In the genomic region with DNA sequence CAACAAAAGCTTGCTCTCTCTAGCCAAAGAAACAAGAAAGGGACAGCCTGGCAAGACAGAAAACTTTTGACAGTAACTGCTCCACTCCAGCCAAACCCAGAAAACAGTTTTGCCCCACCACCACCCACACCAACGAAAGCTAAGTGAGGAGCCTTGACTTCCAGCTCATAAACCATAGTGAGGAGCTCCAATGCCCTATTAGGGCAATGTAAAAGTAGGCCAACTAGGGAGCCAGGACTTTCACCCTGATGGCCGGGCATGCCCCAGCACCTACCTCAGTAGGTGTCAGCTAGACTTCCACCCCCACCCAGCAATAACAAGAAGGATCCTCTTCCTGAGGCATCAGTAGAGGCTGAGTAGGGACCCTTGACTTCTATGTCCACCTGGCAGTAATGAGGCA, we compare ENCODE assay signal across 17 cellular contexts. TPM values are rescaled to one million over a fixed set of nuclear protein-coding genes. Genes with fewer than 3 reads are reported as not detected.
DNase-seq lines count a peak whose midpoint lies in the region; ATAC-seq, FAIRE-seq and TF ChIP-seq lines count a peak whose summit lies in the region.
"Had no signal": no experiment of that assay in that cellular context is flagged by ENCODE, and none has a peak within 500 bp of the region (broad histone marks: within the 10 kb centered on the region; RNA-seq: fewer than 3 reads in every experiment).

No MANE protein-coding gene starts in this region.

- TF ChIP-seq POLR2A in H1 (IDR thresholded peaks at IDR 0.05; ENCODE audit: control extremely low read depth in 1 of 2, low read depth in 2 of 2, low read length in 2 of 2) = no peak

- H3K36me3 Mint-ChIP-seq in Caco-2 (ENCODE audit: insufficient read depth, unreplicated experiment) (peaks cover 63% of the 10 kb centered on the region), H9 (ENCODE audit: insufficient read depth in 1 of 3, low read depth in 3 of 3) (peaks cover 12 to 38% (median 32%) of the 10 kb centered on the region in 3 experiments)
- H3K36me3 Mint-ChIP-seq in naive thymus-derived CD4-positive, alpha-beta T cell = peaks cover 11 to 37% (median 22%) of the 10 kb centered on the region in 5 donors

- DNase-seq in Caco-2 = no peak
- no peak for DNase-seq in H9
- no peak for DNase-seq in H1 (ENCODE audit: low read depth in 1 of 2, low spot score in 2 of 2)
- DNase-seq in naive thymus-derived CD4-positive, alpha-beta T cell = no peak
- no peak for DNase-seq in tibial artery
- no peak for DNase-seq in DMS153 (lab: John Stamatoyannopoulos, UW)
- DNase-seq: heart right ventricle, kidney, MV-4-11, NCI-H2081 treated with DMSO at 0.1 percent for 48 hours, NCI-H526 treated with DMSO at 0.1 percent for 48 hours, PC-9, psoas muscle had no signal

- H4K5ac ChIP-seq in H9 (ENCODE audit: insufficient read length, low read depth, low read length) = no peak overlapping the region
- no peak overlapping the region for H4K5ac ChIP-seq in H1 (ENCODE audit: insufficient read length, low read depth, low read length)

- H3K4me2 ChIP-seq in H9 (ENCODE audit: insufficient read depth, insufficient read length, low read length) = no peak overlapping the region
- H3K4me2 ChIP-seq in H1 (ENCODE audit: insufficient read depth in 1 of 2, low read depth in 2 of 2, low read length in 2 of 2) = no peak overlapping the region
- H3K4me2 ChIP-seq: PC-9 had no signal

- TF ChIP-seq RAD21 in H1 (IDR thresholded peaks at IDR 0.05 in 1 of 2, conservative IDR thresholded peaks at IDR 0.05 in 1 of 2; ENCODE audit: low read depth in 2 of 2, low read length in 2 of 2) = no peak

- no peak overlapping the region for H2BK20ac ChIP-seq in H9 (ENCODE audit: low read depth, low read length, poor library complexity, severe bottlenecking)
- no peak overlapping the region for H2BK20ac ChIP-seq in H1 (ENCODE audit: low read length)

- no peak overlapping the region for H2BK120ac ChIP-seq in H9 (ENCODE audit: low read depth, low read length, poor library complexity, severe bottlenecking)
- H2BK120ac ChIP-seq in H1 (replicated peaks; ENCODE audit: low read depth, low read length) = no peak overlapping the region

- no peak overlapping the region for H2AK5ac ChIP-seq in H9 (ENCODE audit: insufficient read length, low read length)
- H2AK5ac ChIP-seq in H1 (ENCODE audit: low read depth, low read length) = no peak overlapping the region

- TF ChIP-seq CTCF in Caco-2 (IDR thresholded peaks at IDR 0.05; ENCODE audit: insufficient read depth in 1 of 2, low read depth in 1 of 2, low read length in 1 of 2, severe bottlenecking in 1 of 2, unreplicated experiment in 1 of 2) (no peak), H9 (conservative IDR thresholded peaks at IDR 0.05) (no peak), H1 (IDR thresholded peaks at IDR 0.05; ENCODE audit: control extremely low read depth in 1 of 3, insufficient read depth in 1 of 3, low read depth in 1 of 3, low read length in 3 of 3) (no peak), tibial artery (IDR thresholded peaks at IDR 0.05) (no peak)

- no CpG with 5 or more reads among the region's 2 CpGs for WGBS in H9 (ENCODE audit: extremely low coverage, insufficient read length, low lambda C conversion rate)
- 94% methylated on average over 2 of the region's 2 CpGs; no CpG with 5 or more reads in 1 of the 2 experiments for WGBS in H1 (ENCODE audit: extremely low coverage in 1 of 2, insufficient coverage in 1 of 2, insufficient read length in 1 of 2, insufficient replicate concordance in 2 of 2, low coverage in 1 of 2, low lambda C conversion rate in 2 of 2, missing lambda C conversion rate in 1 of 2), 2 experiments

- H3K56ac ChIP-seq in H9 (ENCODE audit: insufficient read length, low read depth, low read length) (no peak overlapping the region), H1 (replicated peaks; ENCODE audit: insufficient read length, low read depth, low read length) (no peak overlapping the region)

- H3K79me2 ChIP-seq in H9 (ENCODE audit: insufficient read depth, low read length) (peaks cover 8% of the 10 kb centered on the region; the same call in 1 of the 2 replicates), H1 (ENCODE audit: control insufficient read depth in 1 of 2, insufficient read depth in 2 of 2, low read length in 2 of 2) (peaks cover 0 to 62% of the 10 kb centered on the region in 2 experiments; a peak in 3 of 4 replicates)

- H2BK12ac ChIP-seq in H9 (ENCODE audit: insufficient read length, low read depth, low read length) = no peak overlapping the region
- H2BK12ac ChIP-seq in H1 (ENCODE audit: low read depth, low read length) = peak overlapping the region; percentile 31; the same call in 1 of the 2 replicates

- H3K9me3 ChIP-seq in Caco-2 (no peaks in the 10 kb centered on the region), H9 (ENCODE audit: control insufficient read depth, low read depth, low read length) (no peaks in the 10 kb centered on the region), H1 (ENCODE audit: insufficient read depth in 2 of 2, low read depth in 1 of 2, low read length in 1 of 2) (no peaks in the 10 kb centered on the region), tibial artery (no peaks in the 10 kb centered on the region)
- no peaks in the 10 kb centered on the region for H3K9me3 ChIP-seq in naive thymus-derived CD4-positive, alpha-beta T cell (ENCODE audit: control insufficient read depth in 2 of 3, low read length in 3 of 3)
- H3K9me3 ChIP-seq: heart right ventricle, psoas muscle had no signal

- H3K36me3 ChIP-seq in Caco-2 (ENCODE audit: control insufficient read depth, insufficient read depth, low read length) = no peaks in the 10 kb centered on the region
- peaks cover 3 to 37% (median 18%) of the 10 kb centered on the region in 4 experiments; a peak in 7 of 8 replicates for H3K36me3 ChIP-seq in H1 (ENCODE audit: control insufficient read depth in 2 of 4, insufficient read depth in 4 of 4, low read length in 3 of 4)
- H3K36me3 ChIP-seq in naive thymus-derived CD4-positive, alpha-beta T cell (ENCODE audit: control insufficient read depth in 2 of 3, insufficient read depth in 3 of 3, low read length in 3 of 3) = peaks cover 0 to 3% (median 0%) of the 10 kb centered on the region in 3 experiments
- H3K36me3 ChIP-seq in tibial artery = peaks cover 12 to 21% (median 20%) of the 10 kb centered on the region in 3 donors

- TF ChIP-seq EP300 in H1 (IDR thresholded peaks at IDR 0.05; ENCODE audit: borderline replicate concordance in 1 of 2, low read depth in 2 of 2, low read length in 2 of 2) = no peak

- no peaks in the 10 kb centered on the region for H3K27me3 Mint-ChIP-seq in Caco-2 (ENCODE audit: insufficient read depth, unreplicated experiment)
- no peaks in the 10 kb centered on the region for H3K27me3 Mint-ChIP-seq in H9 (ENCODE audit: low read depth)
- H3K27me3 Mint-ChIP-seq in naive thymus-derived CD4-positive, alpha-beta T cell = no peaks in the 10 kb centered on the region

- no peak overlapping the region for H3K4ac ChIP-seq in H9 (ENCODE audit: low read depth, low read length)
- H3K4ac ChIP-seq in H1 (replicated peaks; ENCODE audit: insufficient read length, low read depth, low read length) = no peak overlapping the region

- no peaks in the 10 kb centered on the region for H3K27me3 ChIP-seq in Caco-2 (replicated peaks; ENCODE audit: control insufficient read depth, insufficient read depth, low read length)
- H3K27me3 ChIP-seq in H9 (ENCODE audit: insufficient read depth, low read length) = no peaks in the 10 kb centered on the region
- no peaks in the 10 kb centered on the region for H3K27me3 ChIP-seq in H1 (replicated peaks in 1 of 4; ENCODE audit: control insufficient read depth in 3 of 4, extremely low read depth in 1 of 4, insufficient read depth in 3 of 4, low read length in 3 of 4)
- no peaks in the 10 kb centered on the region for H3K27me3 ChIP-seq in naive thymus-derived CD4-positive, alpha-beta T cell (ENCODE audit: control insufficient read depth in 2 of 2, insufficient read depth in 2 of 2, low read length in 2 of 2)
- H3K27me3 ChIP-seq in tibial artery = no peaks in the 10 kb centered on the region
- H3K27me3 ChIP-seq: heart right ventricle had no signal

- H3K23me2 ChIP-seq in H9 (ENCODE audit: insufficient read length, low read depth, low read length, poor library complexity, severe bottlenecking) = no peaks in the 10 kb centered on the region
- H3K23me2 ChIP-seq in H1 (ENCODE audit: low read depth, low read length) = no peaks in the 10 kb centered on the region

- H2BK15ac ChIP-seq in H9 (ENCODE audit: low read depth, low read length) (no peak overlapping the region), H1 (ENCODE audit: low read length) (no peak overlapping the region)

- no peak overlapping the region for H3K23ac ChIP-seq in H9 (ENCODE audit: insufficient read length, low read depth, low read length)
- H3K23ac ChIP-seq in H1 (ENCODE audit: insufficient read length) = no peak overlapping the region

- CTCF ChIA-PET in Caco-2 (lab: Charles Lee) (no interaction called here), H1 (lab: Charles Lee; ENCODE audit: partially characterized antibody) (interaction anchor here (1.0 to 1.6 kb wide), 2 partner anchors 10 to 222 kb away, joined by 4 to 5 read pairs; no protein-coding TSS in a partner anchor)
- CTCF ChIA-PET in naive thymus-derived CD4-positive, alpha-beta T cell (lab: Charles Lee) = interaction anchor here (1.3 kb wide), 1 partner anchor 219 kb away, joined by 3 read pairs; no protein-coding TSS in a partner anchor

- H3K27ac Mint-ChIP-seq in Caco-2 (ENCODE audit: unreplicated experiment) (peak overlapping the region; percentile 65), H9 (peak overlapping the region; percentile 11 to 89 (median 77); a peak in 4 of 7 replicates)
- H3K27ac Mint-ChIP-seq in naive thymus-derived CD4-positive, alpha-beta T cell = peak overlapping the region in 6 of 9 donors; percentile 8 to 87 (median 61)

- no peak for FAIRE-seq in H1 (lab: Jason Lieb, UNC)
- FAIRE-seq: D721Med, kidney had no signal

- POLR2A ChIA-PET in Caco-2 (lab: Charles Lee) (no interaction called here), H1 (lab: Charles Lee; ENCODE audit: partially characterized antibody) (no interaction called here)
- POLR2A ChIA-PET in naive thymus-derived CD4-positive, alpha-beta T cell (lab: Charles Lee) = interaction anchor here (0.8 to 2.0 kb wide), 5 partner anchors 12 to 119 kb away, joined by 3 to 9 read pairs (median 4); no protein-coding TSS in a partner anchor

- H3K79me1 ChIP-seq in H9 (ENCODE audit: insufficient read depth, low read depth, low read length, poor library complexity, severe bottlenecking) (peaks cover 8% of the 10 kb centered on the region), H1 (ENCODE audit: low read depth, low read length) (peaks cover 5% of the 10 kb centered on the region; the same call in 1 of the 2 replicates)

- no peak overlapping the region for H4K8ac ChIP-seq in H9 (replicated peaks; ENCODE audit: insufficient read length, low read depth, low read length)
- no peak overlapping the region for H4K8ac ChIP-seq in H1 (ENCODE audit: extremely low read depth, insufficient read depth, low read length)

- H3T11ph ChIP-seq in H9 (ENCODE audit: low read length) = no peak overlapping the region

- peaks cover 67% of the 10 kb centered on the region for H3K4me1 Mint-ChIP-seq in Caco-2 (ENCODE audit: low read depth, unreplicated experiment)
- H3K4me1 Mint-ChIP-seq in H9 = peaks cover 2 to 7% of the 10 kb centered on the region in 2 experiments; a peak in 3 of 4 replicates
- H3K4me1 Mint-ChIP-seq in naive thymus-derived CD4-positive, alpha-beta T cell = peaks cover 43 to 93% (median 82%) of the 10 kb centered on the region in 7 donors

- BruUV-seq in Caco-2 (replicated peaks; lab: Mats Ljungman, UMichigan) = no TSS peak

- no peak for ATAC-seq in naive thymus-derived CD4-positive, alpha-beta T cell
- ATAC-seq in GM21737 (IDR thresholded peaks at IDR 0.05; ENCODE audit: unreplicated experiment) (no peak), GM18502 (IDR thresholded peaks at IDR 0.05; ENCODE audit: poor library complexity, unreplicated experiment) (no peak)
- ATAC-seq: heart right ventricle, psoas muscle had no signal

- no peak overlapping the region for H3K27ac ChIP-seq in H9 (ENCODE audit: insufficient read length, low read depth, low read length)
- H3K27ac ChIP-seq in H1 (ENCODE audit: low read depth, low read length) = no peak overlapping the region
- no peak overlapping the region for H3K27ac ChIP-seq in naive thymus-derived CD4-positive, alpha-beta T cell (ENCODE audit: low read depth, low read length)
- H3K27ac ChIP-seq in tibial artery = no peak overlapping the region
- H3K27ac ChIP-seq: heart right ventricle, PC-9, psoas muscle had no signal

- H2AFZ ChIP-seq in H9 (ENCODE audit: low read length) (no peak overlapping the region), H1 (ENCODE audit: low read length) (no peak overlapping the region)
- H2AFZ ChIP-seq: PC-9 had no signal

- intact Hi-C loops in Caco-2 (cut with micrococcal nuclease; ENCODE audit: unreplicated experiment) = loop anchor here (5.0 kb wide), 2 partner anchors 47 to 343 kb away; a partner anchor contains a TSS
- intact Hi-C loops in naive thymus-derived CD4-positive, alpha-beta T cell (cut with micrococcal nuclease) = no loop called here
- intact Hi-C loops in tibial artery (cut with DNase I; ENCODE audit: low total_unique reads) = no loop called here

- H2BK5ac ChIP-seq in H9 (ENCODE audit: insufficient read length, low read length) (no peak overlapping the region), H1 (ENCODE audit: low read depth, low read length) (no peak overlapping the region)

- H4K20me1 ChIP-seq in H9 (ENCODE audit: control insufficient read depth, insufficient read depth, insufficient read length) = no peaks in the 10 kb centered on the region
- peaks cover 2 to 9% of the 10 kb centered on the region in 2 experiments for H4K20me1 ChIP-seq in H1 (replicated peaks in 1 of 2; ENCODE audit: control insufficient read depth in 1 of 2, insufficient read depth in 2 of 2, low read length in 2 of 2)

- H3K4me3 ChIP-seq in Caco-2 (ENCODE audit: low read depth, low read length) (no peak overlapping the region), H1 (ENCODE audit: extremely low read depth in 1 of 4, insufficient read depth in 2 of 4, low read depth in 3 of 4, low read length in 4 of 4) (no peak overlapping the region), tibial artery (no peak overlapping the region)
- H3K4me3 ChIP-seq in naive thymus-derived CD4-positive, alpha-beta T cell (ENCODE audit: low read length) = no peak overlapping the region
- H3K4me3 ChIP-seq: heart right ventricle, PC-9, psoas muscle had no signal

- H4K91ac ChIP-seq in H9 (ENCODE audit: insufficient read length, low read depth, low read length) = no peak overlapping the region
- no peak overlapping the region for H4K91ac ChIP-seq in H1 (replicated peaks; ENCODE audit: insufficient read length, low read length)

- H3K4me3 Mint-ChIP-seq in Caco-2 (ENCODE audit: unreplicated experiment) = no peak overlapping the region
- H3K4me3 Mint-ChIP-seq in H9 = no peak overlapping the region
- peak overlapping the region in 2 of 10 donors; percentile 32 to 60 for H3K4me3 Mint-ChIP-seq in naive thymus-derived CD4-positive, alpha-beta T cell

- H3K9ac ChIP-seq in H9 (ENCODE audit: extremely low read depth, insufficient read length, low read length) (no peak overlapping the region), H1 (replicated peaks in 1 of 4; ENCODE audit: extremely low read depth in 1 of 4, low read depth in 3 of 4, low read length in 3 of 4) (no peak overlapping the region)

- peaks cover 87% of the 10 kb centered on the region for H3K4me1 ChIP-seq in Caco-2
- no peaks in the 10 kb centered on the region for H3K4me1 ChIP-seq in H9 (ENCODE audit: insufficient read depth, low read length)
- H3K4me1 ChIP-seq in H1 (replicated peaks in 1 of 4; ENCODE audit: control insufficient read depth in 3 of 4, insufficient read depth in 4 of 4, low read length in 3 of 4) = no peaks in the 10 kb centered on the region
- H3K4me1 ChIP-seq in naive thymus-derived CD4-positive, alpha-beta T cell (ENCODE audit: control insufficient read depth in 2 of 2, insufficient read depth in 2 of 2, low read length in 2 of 2) = peaks cover 0 to 7% of the 10 kb centered on the region in 2 donors
- peaks cover 0 to 63% (median 16%) of the 10 kb centered on the region in 4 donors for H3K4me1 ChIP-seq in tibial artery

- H3K14ac ChIP-seq in H9 (ENCODE audit: insufficient read depth, low read length) = no peak overlapping the region
- H3K14ac ChIP-seq in H1 (ENCODE audit: insufficient read length) = no peak overlapping the region

- H3K9me3 Mint-ChIP-seq in Caco-2 (ENCODE audit: unreplicated experiment) (no peaks in the 10 kb centered on the region), H9 (no peaks in the 10 kb centered on the region)
- H3K9me3 Mint-ChIP-seq in naive thymus-derived CD4-positive, alpha-beta T cell = peaks cover 0 to 2% (median 0%) of the 10 kb centered on the region in 11 donors
- H3K9me3 Mint-ChIP-seq: activated naive CD4-positive, alpha-beta T cell treated with anti-CD3 and anti-CD28 coated beads, Interleukin-2, amount 50 U/mL, for 72 hours had no signal

- H3K18ac ChIP-seq in H9 (ENCODE audit: insufficient read length, low read depth, low read length) (no peak overlapping the region), H1 (ENCODE audit: extremely low read depth, low read length) (no peak overlapping the region)

RNA-seq across cellular contexts. Expression of a gene that starts 35.4 kb away (rescaled TPM):
- total RNA-seq in Caco-2 (2022) (64.1 and 69.2 TPM in 2 replicates), H9 (2021) (61.0 and 65.1 TPM in 2 replicates)
- total RNA-seq in H1 (2021; fragmentation: NEBNext Ultra II Directional; extraction: Animal tissue kit (Norgen Biotek cat#: 25700)) = 57.1 and 57.2 TPM in 2 replicates
- polyA plus RNA-seq in H1 (2011; rRNA removed) = 17.1 and 21.8 TPM in 2 replicates
- 31.5 TPM for polyA plus RNA-seq in H1 (2011; cell fraction: cytosol; rRNA removed)
- polyA plus RNA-seq in H1 (2011; cell fraction: nucleus; rRNA removed) = 20.5 TPM
- polyA plus RNA-seq in H1 (2012, experiment 1 of 2) = 21.2 to 39.2 TPM (median 25.6 TPM) in 4 replicates
- 3.4 TPM for polyA plus RNA-seq in H1 (2012, experiment 2 of 2)
- polyA plus RNA-seq in H1 (2013, experiment 1 of 2) = 26.7 TPM
- 27.3 TPM for polyA plus RNA-seq in H1 (2013, experiment 2 of 2)
- polyA minus RNA-seq in H1 (2011; rRNA and poly(A)+ RNA removed) = 31.0 and 38.5 TPM in 2 replicates
- polyA minus RNA-seq in H1 (2011; cell fraction: cytosol; rRNA and poly(A)+ RNA removed) = 43.7 TPM
- 82.6 TPM for polyA minus RNA-seq in H1 (2011; cell fraction: nucleus; rRNA and poly(A)+ RNA removed)
- total RNA-seq in naive thymus-derived CD4-positive, alpha-beta T cell = 100 to 1,000 TPM in 2 of 5 experiments, 10 to 100 TPM in 3; 33.4 to 170 (median 57.2) TPM
- 10 to 100 TPM; 12.3 to 15.2 TPM for polyA plus RNA-seq in naive thymus-derived CD4-positive, alpha-beta T cell
